Comparison of ENCODE assay signal across 26 cellular contexts in the genomic region with DNA sequence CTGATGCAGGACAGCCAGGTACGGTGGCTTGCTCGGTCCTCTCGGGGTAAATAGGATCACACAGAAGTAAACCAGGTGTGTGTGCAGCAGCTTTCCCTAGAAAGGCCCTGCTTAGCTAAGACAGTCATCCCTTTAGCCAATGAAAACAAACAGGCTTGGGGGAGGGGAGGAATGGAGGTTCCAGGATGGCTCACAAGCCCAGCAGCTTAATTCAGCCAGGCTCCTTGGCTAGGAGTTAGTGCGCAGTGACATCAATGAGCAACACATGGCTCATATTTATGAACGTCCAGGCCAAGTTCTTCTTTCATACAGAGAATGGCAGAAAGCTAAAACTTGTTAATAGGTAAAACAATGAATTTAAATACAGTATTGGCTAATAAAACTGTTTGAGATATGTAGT. TPM values are rescaled to one million over a fixed set of nuclear protein-coding genes. Genes with fewer than 3 reads are reported as not detected.
DNase-seq lines count a peak whose midpoint lies in the region; ATAC-seq and TF ChIP-seq lines count a peak whose summit lies in the region.
"Had no signal": no experiment of that assay in that cellular context is flagged by ENCODE, and none has a peak within 500 bp of the region (broad histone marks: within the 10 kb centered on the region; RNA-seq: fewer than 3 reads in every experiment).

No MANE protein-coding gene starts in this region.

- peak overlapping the region; percentile 74; the same call in 1 of the 2 replicates for H3K27ac Mint-ChIP-seq in HFFc6
- H3K27ac Mint-ChIP-seq in stimulated activated naive CD8-positive, alpha-beta T cell treated with anti-CD3 and anti-CD28 coated beads, Interleukin-15, amount 100 ng/mL, for 72 hours = peak overlapping the region in 1 of 2 donors; percentile 12
- H3K27ac Mint-ChIP-seq: activated CD4-positive, alpha-beta memory T cell treated with anti-CD3 and anti-CD28 coated beads for 36 hours had no signal

- H3K36me3 ChIP-seq in H7 (replicated peaks; ENCODE audit: control insufficient read depth, insufficient read depth, low read length) = peaks cover 13% of the 10 kb centered on the region

- TF ChIP-seq CTCF in AG10803 (conservative IDR thresholded peaks at IDR 0.05; ENCODE audit: low read length) (no peak), HFFc6 (IDR thresholded peaks at IDR 0.05) (no peak)

- intact Hi-C loops in posterior vena cava (cut with DNase I) = no loop called here

- no peak overlapping the region for H3K4me3 Mint-ChIP-seq in HFFc6
- no peak overlapping the region for H3K4me3 Mint-ChIP-seq in stimulated activated naive CD8-positive, alpha-beta T cell treated with anti-CD3 and anti-CD28 coated beads, Interleukin-15, amount 100 ng/mL, for 72 hours
- H3K4me3 Mint-ChIP-seq: activated CD4-positive, alpha-beta memory T cell treated with anti-CD3 and anti-CD28 coated beads for 36 hours; CD4-positive, CD25-positive, alpha-beta regulatory T cell; natural killer cell treated with Interleukin-12 subunit alpha and Interleukin-12 subunit beta and Interleukin-15 and Interleukin-18, amount 100 ng/mL, for 72 hours had no signal

- no peak overlapping the region for H3K4me3 ChIP-seq in AG10803 (ENCODE audit: low read length)
- no peak overlapping the region for H3K4me3 ChIP-seq in H7 (ENCODE audit: insufficient read depth, low read depth, low read length)
- H3K4me3 ChIP-seq: body of pancreas, heart right ventricle, lung, mucosa of descending colon, upper lobe of left lung had no signal

- ATAC-seq in GM19324 (IDR thresholded peaks at IDR 0.05; ENCODE audit: low FRiP score, unreplicated experiment) = no peak
- ATAC-seq in stimulated activated naive CD8-positive, alpha-beta T cell treated with anti-CD3 and anti-CD28 coated beads, Interleukin-15, amount 100 ng/mL, for 72 hours = no peak
- ATAC-seq: body of pancreas; mucosa of descending colon; natural killer cell treated with Interleukin-12 subunit alpha and Interleukin-12 subunit beta and Interleukin-15 and Interleukin-18, amount 100 ng/mL, for 72 hours had no signal

- no peaks in the 10 kb centered on the region for H3K27me3 ChIP-seq in H7 (ENCODE audit: control insufficient read depth, insufficient read depth, low read length)
- H3K27me3 ChIP-seq: body of pancreas, heart right ventricle, upper lobe of left lung had no signal

- peaks cover 50% of the 10 kb centered on the region for H3K4me1 Mint-ChIP-seq in HFFc6 (ENCODE audit: low read depth)
- peaks cover 15% of the 10 kb centered on the region for H3K4me1 Mint-ChIP-seq in stimulated activated naive CD8-positive, alpha-beta T cell treated with anti-CD3 and anti-CD28 coated beads, Interleukin-15, amount 100 ng/mL, for 72 hours

- H3K36me3 Mint-ChIP-seq in HFFc6 (ENCODE audit: low read depth) = peaks cover 48% of the 10 kb centered on the region
- H3K36me3 Mint-ChIP-seq: natural killer cell treated with Interleukin-12 subunit alpha and Interleukin-12 subunit beta and Interleukin-15 and Interleukin-18, amount 100 ng/mL, for 72 hours had no signal

- DNase-seq in AG10803 (ENCODE audit: low read depth) (peak; percentile 42), HFFc6 (peak; percentile 46), astrocyte of the hippocampus (ENCODE audit: low read depth, low spot score) (peak; percentile 58), iris pigment epithelial cell (ENCODE audit: low read depth) (peak; percentile 66), posterior vena cava (ENCODE audit: low spot score) (no peak), H7 (no peak)
- no peak for DNase-seq in stimulated activated naive CD8-positive, alpha-beta T cell treated with anti-CD3 and anti-CD28 coated beads, Interleukin-15, amount 100 ng/mL, for 72 hours
- DNase-seq: activated CD4-positive, alpha-beta memory T cell treated with anti-CD3 and anti-CD28 coated beads for 36 hours; activated CD4-positive, CD25-positive, alpha-beta regulatory T cell treated with anti-CD3 and anti-CD28 coated beads, Interleukin-2, amount 50 U/mL, for 72 hours; activated CD8-positive, alpha-beta memory T cell treated with anti-CD3 and anti-CD28 coated beads, Interleukin-2, amount 50 U/mL, for 48 hours; body of pancreas; CD4-positive, CD25-positive, alpha-beta regulatory T cell; foreskin melanocyte; heart right ventricle; mucosa of descending colon; NCI-H1105 treated with DMSO at 0.1 percent for 48 hours; NCI-H2029; NCI-H526 treated with DMSO at 0.1 percent for 48 hours; retina; small intestine; stimulated activated CD4-positive, alpha-beta T cell treated with anti-CD3 and anti-CD28 coated beads, Interleukin-1b, Interleukin-23, amount 100 ng/mL, for 48 hours; T-helper 1 cell; upper lobe of left lung had no signal

- no peaks in the 10 kb centered on the region for H3K9me3 Mint-ChIP-seq in HFFc6
- no peaks in the 10 kb centered on the region for H3K9me3 Mint-ChIP-seq in stimulated activated naive CD8-positive, alpha-beta T cell treated with anti-CD3 and anti-CD28 coated beads, Interleukin-15, amount 100 ng/mL, for 72 hours
- H3K9me3 Mint-ChIP-seq: activated CD4-positive, alpha-beta memory T cell treated with anti-CD3 and anti-CD28 coated beads for 36 hours; CD4-positive, CD25-positive, alpha-beta regulatory T cell; natural killer cell treated with Interleukin-12 subunit alpha and Interleukin-12 subunit beta and Interleukin-15 and Interleukin-18, amount 100 ng/mL, for 72 hours had no signal

- peaks cover 6% of the 10 kb centered on the region for H3K27me3 Mint-ChIP-seq in HFFc6 (ENCODE audit: insufficient read depth)
- H3K27me3 Mint-ChIP-seq in stimulated activated naive CD8-positive, alpha-beta T cell treated with anti-CD3 and anti-CD28 coated beads, Interleukin-15, amount 100 ng/mL, for 72 hours = no peaks in the 10 kb centered on the region
- H3K27me3 Mint-ChIP-seq: activated CD4-positive, alpha-beta memory T cell treated with anti-CD3 and anti-CD28 coated beads for 36 hours; CD4-positive, CD25-positive, alpha-beta regulatory T cell; natural killer cell treated with Interleukin-12 subunit alpha and Interleukin-12 subunit beta and Interleukin-15 and Interleukin-18, amount 100 ng/mL, for 72 hours had no signal

RNA-seq across cellular contexts. Expression of gene IAH1, which starts 10.2 kb away (rescaled TPM):
- total RNA-seq in HFFc6 (2021; fragmentation: NEBNext Ultra II Directional; extraction: Animal tissue kit (Norgen Biotek cat#: 25700)) = 10 to 100 TPM; 65.5 to 79.0 (median 71.0) TPM
- 10 to 100 TPM; 36.7 to 45.2 TPM for total RNA-seq in posterior vena cava
- total RNA-seq in H7 (2014; rRNA removed; shearing (Covaris generic)) = 23.2 and 25.3 TPM in 2 replicates

Comparison
In these comparisons a context has a peak if more than half of its experiments do, and no peak if none do; other contexts are left out.
1. DNase-seq: peak in AG10803 (single experiment), HFFc6 (single experiment), astrocyte of the hippocampus (single experiment) and iris pigment epithelial cell (single experiment); none in posterior vena cava (single experiment), H7 (single experiment) and stimulated activated naive CD8-positive, alpha-beta T cell treated with anti-CD3 and anti-CD28 coated beads, Interleukin-15, amount 100 ng/mL, for 72 hours (0 of 2).